ENCODE assay signal across 8 cellular contexts in the genomic region with DNA sequence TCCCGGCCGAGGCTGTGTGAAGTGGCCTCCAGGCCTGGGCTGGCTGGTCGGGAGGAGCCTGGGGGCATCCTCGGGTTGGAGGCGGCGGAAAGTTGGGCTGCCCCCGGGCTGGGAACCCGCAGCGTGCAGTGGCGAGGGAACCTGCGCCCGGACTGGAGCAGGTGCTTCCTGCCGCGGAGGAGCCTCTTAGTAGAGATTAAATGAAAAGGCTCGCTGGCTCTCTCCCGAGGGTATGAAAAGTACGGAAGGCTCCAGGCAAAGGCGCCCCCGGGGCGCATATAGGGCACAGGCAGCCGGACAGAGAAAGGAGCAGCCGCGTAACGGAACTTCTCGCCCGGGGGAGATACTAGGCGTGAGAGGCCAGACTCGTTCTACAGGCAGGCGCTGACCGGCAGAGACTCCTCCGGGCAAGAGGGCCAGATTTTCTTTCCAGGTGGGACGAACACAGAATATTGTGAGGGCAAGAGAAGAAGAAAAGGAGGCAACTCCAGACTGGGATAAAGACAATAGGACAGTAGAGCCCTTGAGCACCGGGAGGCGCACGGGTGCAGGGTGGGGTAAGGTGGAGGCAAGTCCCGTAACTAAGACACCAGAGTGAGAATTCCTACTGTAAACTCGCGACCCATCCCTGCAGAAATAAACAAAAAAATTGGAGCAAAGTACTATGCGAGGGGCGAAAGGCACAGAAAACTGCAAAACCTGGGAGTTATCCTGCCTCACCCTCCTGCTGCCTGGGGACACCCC. TPM values are rescaled to one million over a fixed set of nuclear protein-coding genes. Genes with fewer than 3 reads are reported as not detected.
A peak's percentile ranks its signal among the peaks of the same experiment; 100 is the strongest.
DNase-seq lines count a peak whose midpoint lies in the region; ATAC-seq and TF ChIP-seq lines count a peak whose summit lies in the region.

No MANE protein-coding gene starts in this region.

- peaks cover 12% of the 10 kb centered on the region for H3K36me3 Mint-ChIP-seq in natural killer cell treated with Interleukin-12 subunit alpha and Interleukin-12 subunit beta and Interleukin-15 and Interleukin-18, amount 100 ng/mL, for 72 hours

- peaks cover 14 to 34% (median 23%) of the 10 kb centered on the region in 3 donors for H3K4me1 ChIP-seq in esophagus squamous epithelium

- H3K27me3 Mint-ChIP-seq in natural killer cell treated with Interleukin-12 subunit alpha and Interleukin-12 subunit beta and Interleukin-15 and Interleukin-18, amount 100 ng/mL, for 72 hours, result peaks cover 34 to 49% of the 10 kb centered on the region in 2 donors

- intact Hi-C loops in esophagus squamous epithelium (cut with DNase I), result no loop called here

- peaks cover 9 to 98% (median 16%) of the 10 kb centered on the region in 4 donors for H3K27me3 ChIP-seq in esophagus squamous epithelium

- peak overlapping the region; percentile 85 for H3K4me3 Mint-ChIP-seq in natural killer cell treated with Interleukin-12 subunit alpha and Interleukin-12 subunit beta and Interleukin-15 and Interleukin-18, amount 100 ng/mL, for 72 hours

- H3K4me3 ChIP-seq in esophagus squamous epithelium, result peak overlapping the region; percentile 33 to 68 (median 48)

- peaks cover 12 to 16% of the 10 kb centered on the region in 2 donors for H3K4me1 Mint-ChIP-seq in natural killer cell treated with Interleukin-12 subunit alpha and Interleukin-12 subunit beta and Interleukin-15 and Interleukin-18, amount 100 ng/mL, for 72 hours (ENCODE audit: low read depth in 2 of 2)

- TF ChIP-seq POLR2A in esophagus squamous epithelium (IDR thresholded peaks at IDR 0.05), result no peak

- H3K9me3 ChIP-seq in esophagus squamous epithelium, result no peaks in the 10 kb centered on the region

- ATAC-seq in natural killer cell treated with Interleukin-12 subunit alpha and Interleukin-12 subunit beta and Interleukin-15 and Interleukin-18, amount 100 ng/mL, for 72 hours, result no peak
- no peak for ATAC-seq in GM21515 (IDR thresholded peaks at IDR 0.05; ENCODE audit: unreplicated experiment)
- ATAC-seq in GM21786 (IDR thresholded peaks at IDR 0.05; ENCODE audit: unreplicated experiment), result no peak
- ATAC-seq in HG03457 (IDR thresholded peaks at IDR 0.05; ENCODE audit: unreplicated experiment), result no peak

- H3K36me3 ChIP-seq in esophagus squamous epithelium, result no peaks in the 10 kb centered on the region

- H3K9me3 Mint-ChIP-seq in natural killer cell treated with Interleukin-12 subunit alpha and Interleukin-12 subunit beta and Interleukin-15 and Interleukin-18, amount 100 ng/mL, for 72 hours, result no peaks in the 10 kb centered on the region

- peak; percentile 2 for DNase-seq in stimulated activated CD4-positive, alpha-beta T cell treated with anti-CD3 and anti-CD28 coated beads, Interleukin-15, amount 100 ng/mL, for 24 hours
- DNase-seq in stimulated activated CD4-positive, alpha-beta T cell treated with anti-CD3 and anti-CD28 coated beads, Interleukin-1b, Interleukin-23, amount 100 ng/mL, for 48 hours, result no peak
- DNase-seq in RPMI8226 (peak; percentile 51), esophagus squamous epithelium (lab: John Stamatoyannopoulos, UW) (no peak)
- DNase-seq in natural killer cell treated with Interleukin-12 subunit alpha and Interleukin-12 subunit beta and Interleukin-15 and Interleukin-18, amount 100 ng/mL, for 72 hours (ENCODE audit: low spot score), result no peak

- H3K27ac Mint-ChIP-seq in natural killer cell treated with Interleukin-12 subunit alpha and Interleukin-12 subunit beta and Interleukin-15 and Interleukin-18, amount 100 ng/mL, for 72 hours, result no peak overlapping the region

- WGBS in esophagus squamous epithelium, 2 donors, result 1 to 8% methylated on average over 19 to 25 of the region's 40 CpGs

- TF ChIP-seq CTCF in esophagus squamous epithelium (IDR thresholded peaks at IDR 0.05), result no peak

- H3K27ac ChIP-seq in esophagus squamous epithelium, result no peak overlapping the region

RNA-seq across cellular contexts. Expression of a gene that starts 0.8 kb away (rescaled TPM):
- under 1 TPM; 0.11 to 0.88 (median 0.28) TPM for total RNA-seq in esophagus squamous epithelium
- 1 to 10 TPM in 1 of 2 donors, not detected in 1; 1.4 TPM for total RNA-seq in natural killer cell treated with Interleukin-12 subunit alpha and Interleukin-12 subunit beta and Interleukin-15 and Interleukin-18, amount 100 ng/mL, for 72 hours

Comparison
In these comparisons a context has a peak if more than half of its experiments do, and no peak if none do; other contexts are left out.
1. DNase-seq: peak in stimulated activated CD4-positive, alpha-beta T cell treated with anti-CD3 and anti-CD28 coated beads, Interleukin-15, amount 100 ng/mL, for 24 hours (single experiment) and RPMI8226 (single experiment); none in stimulated activated CD4-positive, alpha-beta T cell treated with anti-CD3 and anti-CD28 coated beads, Interleukin-1b, Interleukin-23, amount 100 ng/mL, for 48 hours (single experiment), esophagus squamous epithelium (single experiment) and natural killer cell treated with Interleukin-12 subunit alpha and Interleukin-12 subunit beta and Interleukin-15 and Interleukin-18, amount 100 ng/mL, for 72 hours (single experiment).